Comparison of ENCODE assay signal across 35 cellular contexts in the genomic region with DNA sequence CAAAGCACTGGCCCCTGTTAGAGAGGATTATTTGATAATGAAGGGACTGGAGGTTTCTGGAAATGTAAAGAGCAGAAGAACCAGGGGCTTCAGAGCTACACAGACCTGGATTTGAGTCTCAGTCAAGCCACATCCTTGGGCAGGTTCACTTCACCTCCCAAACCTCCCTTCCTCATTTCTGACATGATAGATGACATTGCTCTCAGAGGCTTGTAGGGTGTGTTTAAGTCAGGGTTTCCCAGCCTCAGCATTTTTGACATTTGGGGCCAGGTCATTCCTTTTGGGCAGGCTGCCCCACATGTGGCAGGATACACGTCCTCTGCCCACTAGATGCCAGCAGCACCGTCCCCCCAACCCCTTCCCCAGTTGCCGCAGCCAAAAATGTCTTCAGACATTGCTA.
"Had no signal": no experiment of that assay in that cellular context is flagged by ENCODE, and none has a peak within 500 bp of the region (broad histone marks: within the 10 kb centered on the region; RNA-seq: fewer than 3 reads in every experiment).

No MANE protein-coding gene starts in this region.

- H3K27me3 ChIP-seq: MG63 had no signal

- H3K9me3 ChIP-seq: MG63 had no signal

- H3K4me3 ChIP-seq: MG63 had no signal

- H3K36me3 ChIP-seq: MG63 had no signal

- DNase-seq: Karpas-422, MG63, MM.1S, MV-4-11, NCI-H1048, NCI-H1092, NCI-H1092 treated with DMSO at 0.1 percent for 48 hours, NCI-H1105, NCI-H1105 treated with DMSO at 0.1 percent for 48 hours, NCI-H1417, NCI-H1417 treated with DMSO at 0.1 percent for 48 hours, NCI-H1436, NCI-H1436 treated with DMSO at 0.1 percent for 48 hours, NCI-H146, NCI-H1694, NCI-H1694 treated with DMSO at 0.1 percent for 48 hours, NCI-H187, NCI-H187 treated with DMSO at 0.1 percent for 48 hours, NCI-H1930, NCI-H2029, NCI-H2029 treated with DMSO at 0.1 percent for 48 hours, NCI-H2081, NCI-H2081 treated with DMSO at 0.1 percent for 48 hours, NCI-H2107, NCI-H2171, NCI-H2171 treated with DMSO at 0.1 percent for 48 hours, NCI-H2227 treated with DMSO at 0.1 percent for 48 hours, NCI-H226, NCI-H345, NCI-H446, NCI-H446 treated with DMSO at 0.1 percent for 48 hours, NCI-H510A, NCI-H510A treated with DMSO at 0.1 percent for 48 hours, NCI-H524, NCI-H524 treated with DMSO at 0.1 percent for 48 hours had no signal
